Comparison of ENCODE assay signal across 15 cellular contexts in the genomic region with DNA sequence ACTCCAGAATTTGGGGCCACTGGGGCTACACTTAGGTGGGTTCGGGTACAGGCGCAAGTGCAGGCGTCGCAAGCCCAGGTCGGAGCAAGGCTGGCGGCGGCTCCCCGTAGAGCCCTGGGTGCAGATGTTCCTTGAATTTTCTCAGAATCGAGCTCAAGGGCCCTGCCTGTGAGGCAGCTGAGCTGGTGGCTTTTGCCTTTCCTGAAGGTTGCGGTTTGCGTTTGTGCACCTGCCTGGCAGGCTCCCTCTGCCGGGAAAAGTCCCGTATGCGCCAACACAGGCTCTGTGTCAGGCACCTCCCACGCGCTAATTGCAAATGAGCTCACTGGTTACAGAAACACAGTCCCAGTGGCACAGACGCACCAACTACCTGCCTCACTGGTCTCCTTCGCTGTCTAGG. TPM values are rescaled to one million over a fixed set of nuclear protein-coding genes. Genes with fewer than 3 reads are reported as not detected.
A peak's percentile ranks its signal among the peaks of the same experiment; 100 is the strongest.
DNase-seq lines count a peak whose midpoint lies in the region; ATAC-seq, FAIRE-seq and TF ChIP-seq lines count a peak whose summit lies in the region.
"Had no signal": no experiment of that assay in that cellular context is flagged by ENCODE, and none has a peak within 500 bp of the region (broad histone marks: within the 10 kb centered on the region; RNA-seq: fewer than 3 reads in every experiment).

No MANE protein-coding gene starts in this region.

- intact Hi-C loops in activated CD4-positive, alpha-beta T cell treated with anti-CD3 and anti-CD28 coated beads, Interleukin-2, amount 10 ng/mL, durations not matched to agents 24 days and 14 days (cut with micrococcal nuclease) = no loop called here
- intact Hi-C loops in adrenal gland (cut with DNase I) = no loop called here

- peaks cover 20% of the 10 kb centered on the region for H3K4me1 Mint-ChIP-seq in activated CD4-positive, alpha-beta T cell treated with anti-CD3 and anti-CD28 coated beads, Interleukin-2, amount 10 ng/mL, durations not matched to agents 24 days and 14 days

- TF ChIP-seq POLR2A in GM18505 (IDR thresholded peaks at IDR 0.05; ENCODE audit: borderline replicate concordance, extremely low read depth, insufficient read depth, insufficient read length) (no peak), adrenal gland (IDR thresholded peaks at IDR 0.05) (no peak)

- H3K4me1 ChIP-seq in adrenal gland (replicated peaks in 1 of 2) = peaks cover 4 to 6% of the 10 kb centered on the region in 2 donors

- peak overlapping the region; percentile 63 for H3K4me3 Mint-ChIP-seq in activated CD4-positive, alpha-beta T cell treated with anti-CD3 and anti-CD28 coated beads, Interleukin-2, amount 10 ng/mL, durations not matched to agents 24 days and 14 days
- H3K4me3 Mint-ChIP-seq: CD14-positive monocyte had no signal

- no peak for TF ChIP-seq CTCF in adrenal gland (IDR thresholded peaks at IDR 0.05)

- peak; percentile 95 for DNase-seq in Jurkat, Clone E6-1 (ENCODE audit: low read depth, low spot score)
- peak; percentile 87 for DNase-seq in activated CD4-positive, alpha-beta T cell treated with anti-CD3 and anti-CD28 coated beads, Interleukin-2, amount 10 ng/mL, durations not matched to agents 24 days and 14 days
- peak; percentile 65 for DNase-seq in stimulated activated CD4-positive, alpha-beta T cell treated with anti-CD3 and anti-CD28 coated beads, Interleukin-4, amount 100 ng/mL, for 1 hour
- DNase-seq in adrenal gland = no peak
- no peak for DNase-seq in ecto neural progenitor cell (ENCODE audit: low spot score)
- DNase-seq in HTR-8/SVneo (ENCODE audit: insufficient read length, low spot score) = no peak
- DNase-seq: heart right ventricle, NCI-H446, ovary had no signal

- no peaks in the 10 kb centered on the region for H3K9me3 Mint-ChIP-seq in activated CD4-positive, alpha-beta T cell treated with anti-CD3 and anti-CD28 coated beads, Interleukin-2, amount 10 ng/mL, durations not matched to agents 24 days and 14 days

- H3K27me3 ChIP-seq in adrenal gland = no peaks in the 10 kb centered on the region
- H3K27me3 ChIP-seq: heart right ventricle, ovary had no signal

- 92 to 96% (median 95%) methylated on average over 15 to 18 of the region's 18 CpGs for WGBS in adrenal gland, 4 donors

- peaks cover 39% of the 10 kb centered on the region for H3K36me3 Mint-ChIP-seq in activated CD4-positive, alpha-beta T cell treated with anti-CD3 and anti-CD28 coated beads, Interleukin-2, amount 10 ng/mL, durations not matched to agents 24 days and 14 days (ENCODE audit: low read depth)

- H3K27ac Mint-ChIP-seq in activated CD4-positive, alpha-beta T cell treated with anti-CD3 and anti-CD28 coated beads, Interleukin-2, amount 10 ng/mL, durations not matched to agents 24 days and 14 days = peak overlapping the region; percentile 51

- no peak for ATAC-seq in GM18505 (IDR thresholded peaks at IDR 0.05; ENCODE audit: unreplicated experiment)

- H3K27me3 Mint-ChIP-seq in activated CD4-positive, alpha-beta T cell treated with anti-CD3 and anti-CD28 coated beads, Interleukin-2, amount 10 ng/mL, durations not matched to agents 24 days and 14 days = no peaks in the 10 kb centered on the region

- no peak for FAIRE-seq in HTR-8/SVneo (lab: Jason Lieb, UNC)

- H3K36me3 ChIP-seq in adrenal gland (replicated peaks in 1 of 2) = peaks cover 0 to 52% of the 10 kb centered on the region in 2 donors
- H3K36me3 ChIP-seq: ovary had no signal

- peak overlapping the region; percentile 41 for H3K4me3 ChIP-seq in Jurkat, Clone E6-1 (ENCODE audit: low read length)
- H3K4me3 ChIP-seq in adrenal gland = no peak overlapping the region
- H3K4me3 ChIP-seq: heart right ventricle, ovary had no signal

- no peaks in the 10 kb centered on the region for H3K9me3 ChIP-seq in adrenal gland (replicated peaks in 1 of 3)
- H3K9me3 ChIP-seq: heart right ventricle, ovary had no signal

- H3K27ac ChIP-seq in angular gyrus (ENCODE audit: low read depth, low read length) = peak overlapping the region; percentile 100
- no peak overlapping the region for H3K27ac ChIP-seq in adrenal gland
- H3K27ac ChIP-seq: heart right ventricle, ovary had no signal

RNA-seq across cellular contexts. Expression of a gene that starts 5.9 kb away (rescaled TPM):
- 21.1 TPM for polyA plus RNA-seq in Jurkat, Clone E6-1 (2012; ENCODE audit: insufficient read depth, insufficient read length)
- 21.5 and 24.4 TPM in 2 replicates for total RNA-seq in activated CD4-positive, alpha-beta T cell treated with anti-CD3 and anti-CD28 coated beads, Interleukin-2, amount 10 ng/mL, durations not matched to agents 24 days and 14 days
- 10 to 100 TPM in 7 of 8 donors, 1 to 10 TPM in 1; 9.4 to 22.8 (median 14.0) TPM for total RNA-seq in adrenal gland
- polyA plus RNA-seq in adrenal gland = 10 to 100 TPM in 2 of 3 donors, under 1 TPM in 1; 0.92 to 19.1 (median 13.5) TPM

RNA-seq across cellular contexts. Expression of a gene that starts 11.3 kb away (rescaled TPM):
- polyA plus RNA-seq in Jurkat, Clone E6-1 (2012; ENCODE audit: insufficient read depth, insufficient read length) = not detected
- total RNA-seq in activated CD4-positive, alpha-beta T cell treated with anti-CD3 and anti-CD28 coated beads, Interleukin-2, amount 10 ng/mL, durations not matched to agents 24 days and 14 days = not detected in 2 replicates
- not detected for total RNA-seq in adrenal gland
- polyA plus RNA-seq in adrenal gland = not detected
- total RNA-seq: heart right ventricle, LHCN-M2, lung microvascular endothelial cell, urinary bladder had no signal
- polyA plus RNA-seq: CD14-positive monocyte, heart right ventricle, ovary, urinary bladder had no signal

RNA-seq across cellular contexts. Expression of a gene that starts 11.6 kb away (rescaled TPM):
- 55.9 TPM for polyA plus RNA-seq in Jurkat, Clone E6-1 (2012; ENCODE audit: insufficient read depth, insufficient read length)
- 37.3 and 38.7 TPM in 2 replicates for total RNA-seq in activated CD4-positive, alpha-beta T cell treated with anti-CD3 and anti-CD28 coated beads, Interleukin-2, amount 10 ng/mL, durations not matched to agents 24 days and 14 days
- total RNA-seq in adrenal gland = 10 to 100 TPM; 17.9 to 85.0 (median 41.7) TPM
- polyA plus RNA-seq in adrenal gland = 10 to 100 TPM; 24.4 to 59.1 (median 26.4) TPM

RNA-seq across cellular contexts. Expression of a gene that starts 14.2 kb away (rescaled TPM):
- polyA plus RNA-seq in Jurkat, Clone E6-1 (2012; ENCODE audit: insufficient read depth, insufficient read length) = 30.0 TPM
- 0.33 TPM in 1 of 2 replicates, not detected in the other for total RNA-seq in activated CD4-positive, alpha-beta T cell treated with anti-CD3 and anti-CD28 coated beads, Interleukin-2, amount 10 ng/mL, durations not matched to agents 24 days and 14 days
- under 1 TPM in 1 of 8 donors, not detected in 7; 0.36 TPM for total RNA-seq in adrenal gland
- polyA plus RNA-seq in adrenal gland = under 1 TPM in 1 of 3 donors, not detected in 2; 0.48 TPM
- total RNA-seq: heart right ventricle, lung microvascular endothelial cell, urinary bladder had no signal
- polyA plus RNA-seq: heart right ventricle, urinary bladder had no signal

RNA-seq across cellular contexts. Expression of a gene that starts 44.4 kb away (rescaled TPM):
- 3.6 TPM for polyA plus RNA-seq in Jurkat, Clone E6-1 (2012; ENCODE audit: insufficient read depth, insufficient read length)
- total RNA-seq in activated CD4-positive, alpha-beta T cell treated with anti-CD3 and anti-CD28 coated beads, Interleukin-2, amount 10 ng/mL, durations not matched to agents 24 days and 14 days = 1.4 and 2.2 TPM in 2 replicates
- 1 to 10 TPM in 2 of 8 donors, under 1 TPM in 2, not detected in 4; 0.68 to 3.6 (median 1.1) TPM for total RNA-seq in adrenal gland
- 1 to 10 TPM in 2 of 3 donors, not detected in 1; 1.1 to 3.5 TPM for polyA plus RNA-seq in adrenal gland
- total RNA-seq: LHCN-M2, lung microvascular endothelial cell, urinary bladder had no signal
- polyA plus RNA-seq: CD14-positive monocyte had no signal

Comparison
In these comparisons a context has a peak if more than half of its experiments do, and no peak if none do; other contexts are left out.
1. DNase-seq: peak in Jurkat, Clone E6-1 (single experiment), activated CD4-positive, alpha-beta T cell treated with anti-CD3 and anti-CD28 coated beads, Interleukin-2, amount 10 ng/mL, durations not matched to agents 24 days and 14 days (single experiment) and stimulated activated CD4-positive, alpha-beta T cell treated with anti-CD3 and anti-CD28 coated beads, Interleukin-4, amount 100 ng/mL, for 1 hour (single experiment); none in adrenal gland (0 of 7), ecto neural progenitor cell (single experiment) and HTR-8/SVneo (single experiment).